ENCODE assay signal across 8 cellular contexts in the genomic region with DNA sequence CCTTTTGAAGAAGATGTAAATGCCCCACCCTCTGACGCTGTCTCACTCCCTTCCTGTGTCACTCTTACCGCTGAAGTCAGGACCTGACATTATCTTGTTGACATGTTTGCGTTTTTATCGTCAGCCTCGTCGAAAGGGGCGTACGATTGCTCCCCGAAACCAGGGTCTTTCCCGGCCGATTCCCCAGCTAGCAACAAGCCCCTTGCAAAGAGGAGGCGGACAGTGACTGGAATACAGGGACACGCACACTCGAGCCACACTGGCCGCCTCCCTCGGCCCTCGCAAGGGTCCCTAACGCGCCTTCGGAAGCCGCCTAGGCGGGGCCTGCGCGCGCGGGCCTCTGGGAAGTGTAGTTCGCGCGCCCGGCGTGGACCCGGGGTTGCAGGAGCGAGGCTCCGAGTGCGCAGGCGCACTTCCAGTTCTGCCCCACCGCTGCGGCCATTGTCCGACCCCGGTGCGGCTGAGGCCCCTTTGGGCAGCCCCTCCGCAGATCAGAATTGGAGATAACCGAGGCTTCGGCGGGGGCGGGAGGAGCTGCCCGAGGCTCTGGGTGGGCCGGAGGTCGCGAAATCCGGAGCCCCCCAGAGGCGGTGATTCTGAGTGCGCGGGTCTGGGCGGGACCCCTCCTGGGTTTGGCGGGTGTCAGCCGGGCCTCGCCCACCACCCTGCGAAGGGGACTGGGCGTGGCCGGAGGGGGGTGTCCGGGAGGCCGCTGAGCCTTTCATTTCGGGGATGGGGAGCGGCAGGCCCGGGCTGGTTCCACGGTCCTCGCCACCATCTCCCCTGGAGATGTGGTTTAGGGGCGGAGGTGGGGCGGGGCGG.
A peak's percentile ranks its signal among the peaks of the same experiment; 100 is the strongest.
DNase-seq lines count a peak whose midpoint lies in the region; ATAC-seq and TF ChIP-seq lines count a peak whose summit lies in the region.

Gene ZFP90 (plus strand): TSS at position 412 of the 822 bp plus-strand sequence. CDS start 502 bp downstream, outside the sequence.

- in situ Hi-C loops in astrocyte of the cerebellum (cut with HindIII; ENCODE audit: low sequenced_read_pairs), result no loop called here

- H3K4me3 ChIP-seq in astrocyte of the cerebellum (ENCODE audit: low read depth, low read length) (peak within 1 kb of the TSS; percentile 88), retinal pigment epithelial cell (ENCODE audit: low read length) (peak within 1 kb of the TSS; percentile 76)

- DNase-seq in NCI-H187 treated with DMSO at 0.1 percent for 48 hours (lab: John Stamatoyannopoulos, UW), result peak; percentile 34
- peak; percentile 67 for DNase-seq in T-helper 22 cell (ENCODE audit: low read depth)
- peak; percentile 61 for DNase-seq in astrocyte of the cerebellum (ENCODE audit: low read depth)
- peak; percentile 73 to 82 for DNase-seq in hippocampal formation (lab: John Stamatoyannopoulos, UW)
- peak; percentile 40 for DNase-seq in retinal pigment epithelial cell (ENCODE audit: low read depth)
- no peak for DNase-seq in cortex of kidney (lab: John Stamatoyannopoulos, UW)

- TF ChIP-seq CTCF in astrocyte of the cerebellum (IDR thresholded peaks at IDR 0.05; ENCODE audit: low read depth, low read length, missing control alignments) (no peak), retinal pigment epithelial cell (conservative IDR thresholded peaks at IDR 0.05; ENCODE audit: low read depth, low read length) (no peak)

- ATAC-seq in GM18498 (IDR thresholded peaks at IDR 0.05; ENCODE audit: unreplicated experiment) (peak; percentile 91), HG02885 (IDR thresholded peaks at IDR 0.05; ENCODE audit: poor library complexity, unreplicated experiment) (peak; percentile 95)
